In genomic region chrX:155026727-155027508, GRCh38 we compare ENCODE assay signal across 8 cellular contexts. TPM values are rescaled to one million over a fixed set of nuclear protein-coding genes. Genes with fewer than 3 reads are reported as not detected.
A peak's percentile ranks its signal among the peaks of the same experiment; 100 is the strongest.
DNase-seq lines count a peak whose midpoint lies in the region; ATAC-seq, FAIRE-seq and TF ChIP-seq lines count a peak whose summit lies in the region.

Gene FUNDC2, plus strand, starts transcription at chrX:155026844. Its CDS starts 95 bp downstream, at chrX:155026939.

- H3K79me2 ChIP-seq in parathyroid adenoma: peaks cover 9% of the 10 kb centered on the region

- ATAC-seq in HG02798 (IDR thresholded peaks at IDR 0.05; ENCODE audit: poor library complexity, unreplicated experiment) (peak; percentile 95), Right ventricle myocardium inferior (peak; percentile 96)

- H3K27me3 ChIP-seq in parathyroid adenoma (ENCODE audit: control insufficient read depth, insufficient read depth, low read length) (no peaks in the 10 kb centered on the region), tibial artery (no peaks in the 10 kb centered on the region)

- H3K4me2 ChIP-seq in parathyroid adenoma (ENCODE audit: low read length): peak within 1 kb of the TSS; percentile 64

- FAIRE-seq in GM12891 (lab: Jason Lieb, UNC): peak; percentile 100

- DNase-seq in GM12891 (ENCODE audit: insufficient read length, low spot score) (peak; percentile 56), NCI-H1417 treated with DMSO at 0.1 percent for 48 hours (lab: John Stamatoyannopoulos, UW) (peak; percentile 66), SW 1271 (lab: John Stamatoyannopoulos, UW) (peak; percentile 87 to 93), Right ventricle myocardium inferior (ENCODE audit: missing footprints) (peak; percentile 96), tibial artery (peak; percentile 90 to 97)
- peak; percentile 78 for DNase-seq in activated naive CD8-positive, alpha-beta T cell treated with anti-CD3 and anti-CD28 coated beads, Interleukin-2, amount 50 U/mL, for 16 hours (ENCODE audit: low read depth, low spot score)

- peak within 1 kb of the TSS; percentile 71 for H3K4me3 ChIP-seq in parathyroid adenoma (ENCODE audit: low read depth, low read length)
- peak within 1 kb of the TSS; percentile 69 to 77 for H3K4me3 ChIP-seq in tibial artery

- peak; percentile 70 for TF ChIP-seq POLR2A in GM12891 (IDR thresholded peaks at IDR 0.05; ENCODE audit: low read depth, low read length)

- TF ChIP-seq CTCF in parathyroid adenoma (IDR thresholded peaks at IDR 0.05) (no peak), tibial artery (IDR thresholded peaks at IDR 0.05) (no peak)

- peak within 1 kb of the TSS; percentile 98 for H3K27ac ChIP-seq in parathyroid adenoma
- peak within 1 kb of the TSS; percentile 95 for H3K27ac ChIP-seq in tibial artery

- intact Hi-C loops in Right ventricle myocardium inferior (cut with DNase I): loop anchor here (2.0 kb wide), 1 partner anchor 44 kb away; the partner anchor contains the start of genes BRCC3, CMC4 and MTCP1
- intact Hi-C loops in tibial artery (cut with DNase I; ENCODE audit: low total_unique reads): no loop called here

- peak within 1 kb of the TSS; percentile 68 for H2AFZ ChIP-seq in parathyroid adenoma

- no peaks in the 10 kb centered on the region for H3K9me3 ChIP-seq in parathyroid adenoma (ENCODE audit: control insufficient read depth, low read length)
- H3K9me3 ChIP-seq in tibial artery: no peaks in the 10 kb centered on the region

- peak within 1 kb of the TSS; percentile 76 for H3K9ac ChIP-seq in parathyroid adenoma

- H3K4me1 ChIP-seq in parathyroid adenoma (peaks cover 5% of the 10 kb centered on the region), tibial artery (peaks cover 0 to 14% (median 0%) of the 10 kb centered on the region in 4 donors)

- H3K36me3 ChIP-seq in parathyroid adenoma (ENCODE audit: control insufficient read depth, insufficient read depth, low read length): no peaks in the 10 kb centered on the region
- H3K36me3 ChIP-seq in tibial artery: no peaks in the 10 kb centered on the region

TF ChIP-seq in GM12891, 5 proteins besides CTCF, POLR2A, EP300 and RAD21:
- TF ChIP-seq SPI1 (IDR thresholded peaks at IDR 0.05; ENCODE audit: low read depth, low read length) (no peak), POLR2AphosphoS5 (IDR thresholded peaks at IDR 0.05; ENCODE audit: low read depth, low read length) (0 out of 2 replicates have a peak, but pooled peaks have one; percentile 49), POU2F2 (IDR thresholded peaks at IDR 0.05; ENCODE audit: low read depth, low read length) (0 out of 2 replicates have a peak, but pooled peaks have one; percentile 13), PAX5 (IDR thresholded peaks at IDR 0.05; ENCODE audit: insufficient read depth, low read length, severe bottlenecking) (no peak), TAF1 (IDR thresholded peaks at IDR 0.05; ENCODE audit: low read depth, low read length) (peak; percentile 35; the same call in 1 of the 2 replicates)

RNA-seq across cellular contexts. Expression of gene FUNDC2, which starts in this region (rescaled TPM):
- 104 TPM for polyA plus RNA-seq in GM12891 (2012; ENCODE audit: low read depth, missing spikeins)
- total RNA-seq in Right ventricle myocardium inferior: 403 TPM

Comparison
In these comparisons a context has a peak if more than half of its experiments do, and no peak if none do; other contexts are left out.
1. Peak in every context shown above with its lines: DNase-seq, ATAC-seq, H3K4me3 ChIP-seq and H3K27ac ChIP-seq.